Comparison of ENCODE assay signal across 1 cellular context in the genomic region with DNA sequence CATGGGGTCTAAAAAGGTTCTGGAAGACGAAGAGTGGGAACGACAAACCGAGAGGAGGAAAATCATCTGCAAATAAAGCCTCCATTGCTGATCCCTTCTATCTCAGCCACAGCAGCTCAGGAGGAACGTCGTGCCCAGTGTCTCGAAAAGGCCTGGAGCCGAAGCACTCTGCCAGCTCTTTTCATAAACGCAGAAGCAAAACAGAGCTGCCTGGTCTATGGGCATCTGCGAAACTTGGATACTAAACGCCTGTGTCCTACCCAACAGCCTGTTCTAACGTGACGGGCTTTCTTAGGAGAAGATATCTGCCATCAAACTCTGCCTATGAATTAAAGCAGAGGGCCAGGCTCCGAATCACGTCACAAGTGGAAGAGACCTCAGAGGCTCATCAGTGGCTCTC.
TF ChIP-seq lines count a peak whose summit lies in the region.

No MANE protein-coding gene starts in this region.

TF ChIP-seq in WTC11, 78 proteins besides CTCF, POLR2A, EP300 and RAD21:
- TF ChIP-seq, protein P1, sequence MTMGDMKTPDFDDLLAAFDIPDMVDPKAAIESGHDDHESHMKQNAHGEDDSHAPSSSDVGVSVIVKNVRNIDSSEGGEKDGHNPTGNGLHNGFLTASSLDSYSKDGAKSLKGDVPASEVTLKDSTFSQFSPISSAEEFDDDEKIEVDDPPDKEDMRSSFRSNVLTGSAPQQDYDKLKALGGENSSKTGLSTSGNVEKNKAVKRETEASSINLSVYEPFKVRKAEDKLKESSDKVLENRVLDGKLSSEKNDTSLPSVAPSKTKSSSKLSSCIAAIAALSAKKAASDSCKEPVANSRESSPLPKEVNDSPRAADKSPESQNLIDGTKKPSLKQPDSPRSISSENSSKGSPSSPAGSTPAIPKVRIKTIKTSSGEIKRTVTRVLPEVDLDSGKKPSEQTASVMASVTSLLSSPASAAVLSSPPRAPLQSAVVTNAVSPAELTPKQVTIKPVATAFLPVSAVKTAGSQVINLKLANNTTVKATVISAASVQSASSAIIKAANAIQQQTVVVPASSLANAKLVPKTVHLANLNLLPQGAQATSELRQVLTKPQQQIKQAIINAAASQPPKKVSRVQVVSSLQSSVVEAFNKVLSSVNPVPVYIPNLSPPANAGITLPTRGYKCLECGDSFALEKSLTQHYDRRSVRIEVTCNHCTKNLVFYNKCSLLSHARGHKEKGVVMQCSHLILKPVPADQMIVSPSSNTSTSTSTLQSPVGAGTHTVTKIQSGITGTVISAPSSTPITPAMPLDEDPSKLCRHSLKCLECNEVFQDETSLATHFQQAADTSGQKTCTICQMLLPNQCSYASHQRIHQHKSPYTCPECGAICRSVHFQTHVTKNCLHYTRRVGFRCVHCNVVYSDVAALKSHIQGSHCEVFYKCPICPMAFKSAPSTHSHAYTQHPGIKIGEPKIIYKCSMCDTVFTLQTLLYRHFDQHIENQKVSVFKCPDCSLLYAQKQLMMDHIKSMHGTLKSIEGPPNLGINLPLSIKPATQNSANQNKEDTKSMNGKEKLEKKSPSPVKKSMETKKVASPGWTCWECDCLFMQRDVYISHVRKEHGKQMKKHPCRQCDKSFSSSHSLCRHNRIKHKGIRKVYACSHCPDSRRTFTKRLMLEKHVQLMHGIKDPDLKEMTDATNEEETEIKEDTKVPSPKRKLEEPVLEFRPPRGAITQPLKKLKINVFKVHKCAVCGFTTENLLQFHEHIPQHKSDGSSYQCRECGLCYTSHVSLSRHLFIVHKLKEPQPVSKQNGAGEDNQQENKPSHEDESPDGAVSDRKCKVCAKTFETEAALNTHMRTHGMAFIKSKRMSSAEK (CRISPR knock-in tag; IDR thresholded peaks at IDR 0.05; ENCODE audit: borderline replicate concordance): no peak
- TF ChIP-seq, protein P2, sequence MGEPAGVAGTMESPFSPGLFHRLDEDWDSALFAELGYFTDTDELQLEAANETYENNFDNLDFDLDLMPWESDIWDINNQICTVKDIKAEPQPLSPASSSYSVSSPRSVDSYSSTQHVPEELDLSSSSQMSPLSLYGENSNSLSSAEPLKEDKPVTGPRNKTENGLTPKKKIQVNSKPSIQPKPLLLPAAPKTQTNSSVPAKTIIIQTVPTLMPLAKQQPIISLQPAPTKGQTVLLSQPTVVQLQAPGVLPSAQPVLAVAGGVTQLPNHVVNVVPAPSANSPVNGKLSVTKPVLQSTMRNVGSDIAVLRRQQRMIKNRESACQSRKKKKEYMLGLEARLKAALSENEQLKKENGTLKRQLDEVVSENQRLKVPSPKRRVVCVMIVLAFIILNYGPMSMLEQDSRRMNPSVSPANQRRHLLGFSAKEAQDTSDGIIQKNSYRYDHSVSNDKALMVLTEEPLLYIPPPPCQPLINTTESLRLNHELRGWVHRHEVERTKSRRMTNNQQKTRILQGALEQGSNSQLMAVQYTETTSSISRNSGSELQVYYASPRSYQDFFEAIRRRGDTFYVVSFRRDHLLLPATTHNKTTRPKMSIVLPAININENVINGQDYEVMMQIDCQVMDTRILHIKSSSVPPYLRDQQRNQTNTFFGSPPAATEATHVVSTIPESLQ (CRISPR knock-in tag; IDR thresholded peaks at IDR 0.05): no peak
- no peak for TF ChIP-seq GTF2I (CRISPR knock-in tag; conservative IDR thresholded peaks at IDR 0.05)
